ENCODE assay signal across 12 cellular contexts in genomic region chr14:35161231-35161630, GRCh38. TPM values are rescaled to one million over a fixed set of nuclear protein-coding genes. Genes with fewer than 3 reads are reported as not detected.
DNase-seq lines count a peak whose midpoint lies in the region; ATAC-seq, FAIRE-seq and TF ChIP-seq lines count a peak whose summit lies in the region.
"Had no signal": no experiment of that assay in that cellular context is flagged by ENCODE, and none has a peak within 500 bp of the region (broad histone marks: within the 10 kb centered on the region; RNA-seq: fewer than 3 reads in every experiment).

No MANE protein-coding gene starts in this region.

- H3K14ac ChIP-seq in mesenchymal stem cell (ENCODE audit: low read length in 2 of 2) = no peak overlapping the region

- H3K4me2 ChIP-seq in astrocyte (ENCODE audit: low read length) = no peak overlapping the region
- H3K4me2 ChIP-seq in mesenchymal stem cell (ENCODE audit: low read length, poor library complexity, severe bottlenecking) = no peak overlapping the region

- no peak overlapping the region for H3K4me3 ChIP-seq in astrocyte (ENCODE audit: insufficient read depth, low read depth, low read length)
- no peak overlapping the region for H3K4me3 ChIP-seq in mesenchymal stem cell (ENCODE audit: insufficient read depth in 1 of 2, low read depth in 1 of 2, low read length in 2 of 2)
- no peak overlapping the region for H3K4me3 ChIP-seq in kidney (ENCODE audit: low read length in 2 of 2)
- H3K4me3 ChIP-seq: uterus had no signal

- H3K4me1 Mint-ChIP-seq in astrocyte (ENCODE audit: low read depth, unreplicated experiment) = peaks cover 28% of the 10 kb centered on the region

- peak overlapping the region; percentile 2 for H3K27ac Mint-ChIP-seq in astrocyte (ENCODE audit: unreplicated experiment)

- no peak overlapping the region for H3K18ac ChIP-seq in mesenchymal stem cell (ENCODE audit: low read depth in 1 of 2, low read length in 2 of 2)

- TF ChIP-seq CTCF in astrocyte (IDR thresholded peaks at IDR 0.05; ENCODE audit: insufficient read depth, low read depth, low read length) (no peak), kidney (IDR thresholded peaks at IDR 0.05; ENCODE audit: borderline replicate concordance, extremely low read depth, insufficient read depth) (no peak)

- no peak overlapping the region for H3K27ac ChIP-seq in astrocyte (ENCODE audit: low read depth, low read length)
- no peak overlapping the region for H3K27ac ChIP-seq in mesenchymal stem cell (ENCODE audit: low read length, poor library complexity, severe bottlenecking)
- no peak overlapping the region for H3K27ac ChIP-seq in kidney (ENCODE audit: low read depth in 2 of 2, low read length in 2 of 2)
- H3K27ac ChIP-seq: uterus had no signal

- H3K27me3 ChIP-seq in astrocyte (ENCODE audit: insufficient read depth, low read length) = no peaks in the 10 kb centered on the region
- H3K27me3 ChIP-seq in mesenchymal stem cell (ENCODE audit: control insufficient read depth in 1 of 2, insufficient read depth in 1 of 2, low read length in 2 of 2) = no peaks in the 10 kb centered on the region
- H3K27me3 ChIP-seq: uterus had no signal

- peak; percentile 19 for DNase-seq in EL
- no peak for DNase-seq in astrocyte (ENCODE audit: low read depth)
- DNase-seq in mesenchymal stem cell = peak; percentile 59
- no peak for DNase-seq in NCI-H69 (lab: John Stamatoyannopoulos, UW)
- no peak for DNase-seq in NOMO-1 treated with dmso at 0.1 percent for 144 hours (lab: John Stamatoyannopoulos, UW; ENCODE audit: unreplicated experiment)
- DNase-seq in kidney = no peak
- DNase-seq: DMS 273 treated with DMSO at 0.1 percent for 48 hours; effector CD8-positive, alpha-beta T cell; hippocampal formation; retina; uterus had no signal

- H3K9me3 Mint-ChIP-seq in astrocyte (ENCODE audit: unreplicated experiment) = peaks cover 2% of the 10 kb centered on the region

- H3K23ac ChIP-seq in mesenchymal stem cell (ENCODE audit: low read length in 2 of 2) = no peak overlapping the region

- no peaks in the 10 kb centered on the region for H3K36me3 ChIP-seq in astrocyte (ENCODE audit: insufficient read depth, low read length)
- peaks cover 0 to 15% of the 10 kb centered on the region in 2 experiments for H3K36me3 ChIP-seq in mesenchymal stem cell (ENCODE audit: control insufficient read depth in 1 of 2, insufficient read depth in 2 of 2, low read depth in 1 of 2, low read length in 2 of 2)
- H3K36me3 ChIP-seq in kidney (ENCODE audit: control insufficient read depth in 1 of 2, insufficient read depth in 2 of 2, low read length in 2 of 2) = peaks cover 0 to 4% of the 10 kb centered on the region in 2 donors
- H3K36me3 ChIP-seq: uterus had no signal

- no peaks in the 10 kb centered on the region for H3K9me3 ChIP-seq in astrocyte (ENCODE audit: insufficient read depth, low read depth, low read length)
- H3K9me3 ChIP-seq in mesenchymal stem cell (ENCODE audit: control insufficient read depth, low read length) = no peaks in the 10 kb centered on the region
- H3K9me3 ChIP-seq in kidney (ENCODE audit: control insufficient read depth in 1 of 2, low read length in 2 of 2) = no peaks in the 10 kb centered on the region
- H3K9me3 ChIP-seq: uterus had no signal

- H4K20me1 ChIP-seq in astrocyte (ENCODE audit: insufficient read depth, low read length) = peaks cover 20% of the 10 kb centered on the region

- H3K79me2 ChIP-seq in astrocyte (ENCODE audit: insufficient read depth, low read length) = no peaks in the 10 kb centered on the region

- H3K4ac ChIP-seq in mesenchymal stem cell (ENCODE audit: low read depth in 1 of 2, low read length in 2 of 2) = no peak overlapping the region

- FAIRE-seq in astrocyte (lab: Jason Lieb, UNC) = no peak
- no peak for FAIRE-seq in kidney (lab: Jason Lieb, UNC)

- H4K91ac ChIP-seq in mesenchymal stem cell (ENCODE audit: low read length) = no peak overlapping the region

- H3K9ac ChIP-seq in astrocyte (ENCODE audit: low read length) (no peak overlapping the region), mesenchymal stem cell (ENCODE audit: low read length) (no peak overlapping the region), kidney (ENCODE audit: low read length in 2 of 2) (no peak overlapping the region)

- peaks cover 14% of the 10 kb centered on the region for H3K79me1 ChIP-seq in mesenchymal stem cell (replicated peaks; ENCODE audit: low read length, poor library complexity, severe bottlenecking)

- 81% methylated on average over 5 of the region's 5 CpGs for WGBS in mesenchymal stem cell

- H4K8ac ChIP-seq in mesenchymal stem cell (ENCODE audit: low read length) = no peak overlapping the region

- no peak overlapping the region for H2BK12ac ChIP-seq in mesenchymal stem cell (ENCODE audit: low read length in 2 of 2)

- H2BK5ac ChIP-seq in mesenchymal stem cell (ENCODE audit: low read depth, low read length, poor library complexity, severe bottlenecking) = no peak overlapping the region

- H2AFZ ChIP-seq in astrocyte (ENCODE audit: low read depth, low read length) (no peak overlapping the region), mesenchymal stem cell (ENCODE audit: low read depth, low read length) (no peak overlapping the region)

- intact Hi-C loops in kidney (cut with DNase I) = no loop called here

- H2BK15ac ChIP-seq in mesenchymal stem cell (ENCODE audit: low read depth, poor library complexity, severe bottlenecking) = no peak overlapping the region

- H3K36me3 Mint-ChIP-seq in astrocyte (ENCODE audit: low read depth, unreplicated experiment) = peaks cover 2% of the 10 kb centered on the region

- ATAC-seq in HG03432 (IDR thresholded peaks at IDR 0.05; ENCODE audit: unreplicated experiment) = peak; percentile 49

- H2AK5ac ChIP-seq in mesenchymal stem cell (ENCODE audit: low read length, severe bottlenecking) = no peak overlapping the region

- H3K4me1 ChIP-seq in astrocyte (ENCODE audit: insufficient read depth, low read length) = peaks cover 19% of the 10 kb centered on the region
- peaks cover 2% of the 10 kb centered on the region for H3K4me1 ChIP-seq in mesenchymal stem cell (ENCODE audit: control insufficient read depth, insufficient read depth, low read depth, low read length)
- peaks cover 0 to 10% of the 10 kb centered on the region in 2 donors for H3K4me1 ChIP-seq in kidney (ENCODE audit: control insufficient read depth in 1 of 2, insufficient read depth in 1 of 2, low read depth in 1 of 2, low read length in 2 of 2)
- H3K4me1 ChIP-seq: uterus had no signal

- H3K27me3 Mint-ChIP-seq in astrocyte (ENCODE audit: low read depth, unreplicated experiment) = no peaks in the 10 kb centered on the region

- no peak overlapping the region for H3K4me3 Mint-ChIP-seq in astrocyte (ENCODE audit: unreplicated experiment)

- H2BK120ac ChIP-seq in mesenchymal stem cell (ENCODE audit: low read depth, low read length) = no peak overlapping the region

RNA-seq across cellular contexts. Expression of gene PRORP, which starts 38.9 kb away (rescaled TPM):
- 27.8 and 32.4 TPM in 2 replicates for total RNA-seq in astrocyte
- polyA plus RNA-seq in mesenchymal stem cell (2013, experiment 1 of 2) = 22.6 TPM
- polyA plus RNA-seq in mesenchymal stem cell (2013, experiment 2 of 2) = 23.4 TPM
- total RNA-seq in kidney = 25.1 TPM
- polyA plus RNA-seq in kidney (ENCODE audit: insufficient read depth, low read depth, low replicate concordance) = 35.6 TPM

RNA-seq across cellular contexts. Expression of gene PPP2R3C, which starts 39.4 kb away (rescaled TPM):
- total RNA-seq in astrocyte (24.4 and 28.3 TPM in 2 replicates), kidney (24.8 TPM)
- polyA plus RNA-seq in mesenchymal stem cell (2013, experiment 1 of 2) = 52.4 TPM
- 53.0 TPM for polyA plus RNA-seq in mesenchymal stem cell (2013, experiment 2 of 2)
- 33.7 TPM for polyA plus RNA-seq in kidney (ENCODE audit: insufficient read depth, low read depth, low replicate concordance)

Comparison
In these comparisons a context has a peak if more than half of its experiments do, and no peak if none do; other contexts are left out.
1. DNase-seq: peak in EL (single experiment) and mesenchymal stem cell (single experiment); none in astrocyte (single experiment), NCI-H69 (single experiment), NOMO-1 treated with dmso at 0.1 percent for 144 hours (single experiment) and kidney (single experiment).